29 cellular contexts compared by ENCODE assay signal in genomic region chr1:226287587-226287986, GRCh38. TPM values are rescaled to one million over a fixed set of nuclear protein-coding genes. Genes with fewer than 3 reads are reported as not detected.
DNase-seq lines count a peak whose midpoint lies in the region; ATAC-seq, FAIRE-seq and TF ChIP-seq lines count a peak whose summit lies in the region.
"Had no signal": no experiment of that assay in that cellular context is flagged by ENCODE, and none has a peak within 500 bp of the region (broad histone marks: within the 10 kb centered on the region; RNA-seq: fewer than 3 reads in every experiment).

No MANE protein-coding gene starts in this region.

- no peaks in the 10 kb centered on the region for H3K79me2 ChIP-seq in HepG2 (ENCODE audit: insufficient read depth, low read length)

- H2AFZ ChIP-seq in HepG2 (ENCODE audit: low read length) = no peak overlapping the region
- H2AFZ ChIP-seq: GM23248 had no signal

- no peaks in the 10 kb centered on the region for H3K4me1 ChIP-seq in HepG2 (ENCODE audit: insufficient read depth, low read length)
- no peaks in the 10 kb centered on the region for H3K4me1 ChIP-seq in right lobe of liver
- H3K4me1 ChIP-seq: BLaER1, SJSA1 had no signal

- H3K27ac ChIP-seq in HepG2 (ENCODE audit: extremely low read length, insufficient read depth, low read length) = no peak overlapping the region
- H3K27ac ChIP-seq in right lobe of liver = no peak overlapping the region
- H3K27ac ChIP-seq: BLaER1, GM23248, SJSA1 had no signal

- POLR2A ChIA-PET in HepG2 (lab: Yijun Ruan, JAX) = no interaction called here

- DNase-seq in HepG2 (ENCODE audit: low spot score) = no peak
- DNase-seq in right lobe of liver = no peak
- peak; percentile 54 for DNase-seq in OCI-M1 (lab: John Stamatoyannopoulos, UW)
- peak; percentile 19 for DNase-seq in choroid plexus epithelial cell (ENCODE audit: low read depth)
- no peak for DNase-seq in NCI-H510A treated with DMSO at 0.1 percent for 48 hours (lab: John Stamatoyannopoulos, UW)
- DNase-seq in activated gamma-delta T cell (lab: John Stamatoyannopoulos, UW) = no peak
- DNase-seq in CD1c-positive myeloid dendritic cell (ENCODE audit: extremely low spot score) = no peak
- DNase-seq: CD4-positive, alpha-beta memory T cell; COR-L47; DMS79; EL; GDM1; GM23248; H7; HFFc6; Karpas-422; NCI-H1048; NCI-H1417; NCI-H1694 treated with DMSO at 0.1 percent for 48 hours; NCI-H2081 treated with DMSO at 0.1 percent for 48 hours; NCI-H2171 treated with DMSO at 0.1 percent for 48 hours; NCI-H345; NCI-H524 treated with DMSO at 0.1 percent for 48 hours; NCI-H774; PC-3; T-cell had no signal

- H3K4me3 ChIP-seq in HepG2 (replicated peaks in 1 of 3; ENCODE audit: insufficient read depth in 1 of 3, low read depth in 2 of 3, low read length in 3 of 3) (no peak overlapping the region), right lobe of liver (no peak overlapping the region), choroid plexus epithelial cell (ENCODE audit: low read depth, low read length) (no peak overlapping the region)
- H3K4me3 ChIP-seq: BLaER1, GM12878, GM23248, SJSA1 had no signal

- H4K20me1 ChIP-seq in HepG2 (ENCODE audit: insufficient read depth, low read length) = no peaks in the 10 kb centered on the region
- H4K20me1 ChIP-seq: BLaER1 had no signal

- no peak overlapping the region for H3K4me2 ChIP-seq in HepG2 (ENCODE audit: low read depth, low read length)
- H3K4me2 ChIP-seq: BLaER1 had no signal

- intact Hi-C loops in HepG2 (cut with micrococcal nuclease; ENCODE audit: unreplicated experiment) (no loop called here), right lobe of liver (cut with DNase I) (no loop called here)

- no peak for TF ChIP-seq RAD21 in HepG2 (CRISPR knock-in tag; IDR thresholded peaks at IDR 0.05)

- no peak for TF ChIP-seq EP300 in HepG2 (IDR thresholded peaks at IDR 0.05; ENCODE audit: low read depth in 2 of 2, low read length in 2 of 2)
- TF ChIP-seq EP300 in HepG2 (CRISPR knock-in tag; IDR thresholded peaks at IDR 0.05; ENCODE audit: borderline replicate concordance) = no peak

- H3K27me3 ChIP-seq in HepG2 (ENCODE audit: control insufficient read depth in 1 of 2, insufficient read depth in 2 of 2, low read length in 2 of 2) (no peaks in the 10 kb centered on the region), right lobe of liver (no peaks in the 10 kb centered on the region)
- H3K27me3 ChIP-seq: BLaER1, SJSA1 had no signal

- H3K36me3 ChIP-seq in HepG2 (replicated peaks in 1 of 2; ENCODE audit: control insufficient read depth in 1 of 2, insufficient read depth in 2 of 2, low read length in 2 of 2) = peaks cover 4 to 12% of the 10 kb centered on the region in 2 experiments; a peak in 4 of 5 replicates
- no peaks in the 10 kb centered on the region for H3K36me3 ChIP-seq in right lobe of liver

- TF ChIP-seq CTCF in HepG2 (CRISPR knock-in tag; IDR thresholded peaks at IDR 0.05) = no peak
- no peak for TF ChIP-seq CTCF in right lobe of liver (IDR thresholded peaks at IDR 0.05)
- TF ChIP-seq CTCF in choroid plexus epithelial cell (conservative IDR thresholded peaks at IDR 0.05; ENCODE audit: low read depth, low read length) = no peak

- CTCF ChIA-PET in HepG2 (lab: Yijun Ruan, JAX; ENCODE audit: low intra/inter-chr PET ratio, low total read pairs) = no interaction called here

- no peaks in the 10 kb centered on the region for H3K9me3 ChIP-seq in HepG2 (ENCODE audit: low read length)
- no peaks in the 10 kb centered on the region for H3K9me3 ChIP-seq in right lobe of liver
- H3K9me3 ChIP-seq: BLaER1, SJSA1 had no signal

- BruUV-seq in HepG2 (replicated peaks; lab: Mats Ljungman, UMichigan) = no TSS peak

- no peak overlapping the region for H3K9ac ChIP-seq in HepG2 (ENCODE audit: insufficient read depth, low read depth, low read length)
- H3K9ac ChIP-seq: BLaER1, GM23248 had no signal

- no peak for ATAC-seq in HepG2
- no peak for ATAC-seq in right lobe of liver
- ATAC-seq: GM12878, PC-3, T-cell had no signal

- TF ChIP-seq POLR2A in HepG2 (IDR thresholded peaks at IDR 0.05; ENCODE audit: insufficient read depth in 1 of 2, low read depth in 2 of 2, low read length in 2 of 2) (no peak), right lobe of liver (IDR thresholded peaks at IDR 0.05) (no peak)

- in situ Hi-C loops in HepG2 (cut with HindIII; ENCODE audit: extremely low pct_ligation_motif_present, low pct_unique_long_range_greater_than_20kb) = no loop called here

- FAIRE-seq in HepG2 (lab: Jason Lieb, UNC) = no peak
- FAIRE-seq: GM12878 had no signal

- 97% methylated on average over 4 of the region's 4 CpGs for WGBS in HepG2 (ENCODE audit: low lambda C conversion rate)
- WGBS in right lobe of liver (ENCODE audit: insufficient coverage, low coverage, low lambda C conversion rate, missing lambda C conversion rate) = 90% methylated on average over 4 of the region's 4 CpGs

TF ChIP-seq in HepG2, 621 proteins besides CTCF, POLR2A, EP300 and RAD21:
- TF ChIP-seq, protein P1, sequence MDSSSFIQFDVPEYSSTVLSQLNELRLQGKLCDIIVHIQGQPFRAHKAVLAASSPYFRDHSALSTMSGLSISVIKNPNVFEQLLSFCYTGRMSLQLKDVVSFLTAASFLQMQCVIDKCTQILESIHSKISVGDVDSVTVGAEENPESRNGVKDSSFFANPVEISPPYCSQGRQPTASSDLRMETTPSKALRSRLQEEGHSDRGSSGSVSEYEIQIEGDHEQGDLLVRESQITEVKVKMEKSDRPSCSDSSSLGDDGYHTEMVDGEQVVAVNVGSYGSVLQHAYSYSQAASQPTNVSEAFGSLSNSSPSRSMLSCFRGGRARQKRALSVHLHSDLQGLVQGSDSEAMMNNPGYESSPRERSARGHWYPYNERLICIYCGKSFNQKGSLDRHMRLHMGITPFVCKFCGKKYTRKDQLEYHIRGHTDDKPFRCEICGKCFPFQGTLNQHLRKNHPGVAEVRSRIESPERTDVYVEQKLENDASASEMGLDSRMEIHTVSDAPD (CRISPR knock-in tag; IDR thresholded peaks at IDR 0.05) = no peak
- TF ChIP-seq ZBTB8A (CRISPR knock-in tag; IDR thresholded peaks at IDR 0.05; ENCODE audit: borderline replicate concordance, low read depth) (no peak), MIER3 (CRISPR knock-in tag; IDR thresholded peaks at IDR 0.05; ENCODE audit: borderline replicate concordance) (no peak), CEBPB (IDR thresholded peaks at IDR 0.05; ENCODE audit: borderline replicate concordance, low read depth, low read length) (peak; percentile 71)
- TF ChIP-seq, protein P2, sequence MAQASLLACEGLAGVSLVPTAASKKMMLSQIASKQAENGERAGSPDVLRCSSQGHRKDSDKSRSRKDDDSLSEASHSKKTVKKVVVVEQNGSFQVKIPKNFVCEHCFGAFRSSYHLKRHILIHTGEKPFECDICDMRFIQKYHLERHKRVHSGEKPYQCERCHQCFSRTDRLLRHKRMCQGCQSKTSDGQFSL (CRISPR knock-in tag; IDR thresholded peaks at IDR 0.05) = no peak

RNA-seq across cellular contexts. Expression of gene LIN9, which starts 21.4 kb away (rescaled TPM):
- total RNA-seq in HepG2 (2016; rRNA removed; fragmentation: Illumina TruSeq; extraction: Trizol) (10.0 and 15.8 TPM in 2 replicates), right lobe of liver (1 to 10 TPM in 2 of 6 experiments, under 1 TPM in 4; 0.46 to 1.5 (median 0.91) TPM)
- 4.3 and 5.1 TPM in 2 replicates for total RNA-seq in HepG2 (2016; cell fraction: cytosol; rRNA removed; fragmentation: Illumina TruSeq; extraction: Trizol; ENCODE audit: low read depth)
- 9.7 and 14.6 TPM in 2 replicates for total RNA-seq in HepG2 (2016; cell fraction: insoluble cytoplasmic fraction; rRNA removed; fragmentation: Illumina TruSeq; extraction: Trizol)
- total RNA-seq in HepG2 (2016; cell fraction: membrane; rRNA removed; fragmentation: Illumina TruSeq; extraction: Trizol) = 4.7 and 5.9 TPM in 2 replicates
- 8.9 and 10.4 TPM in 2 replicates for total RNA-seq in HepG2 (2016; cell fraction: nucleus; rRNA removed; fragmentation: Illumina TruSeq; extraction: Trizol)
- polyA plus RNA-seq in HepG2 (2011; rRNA removed) = 1.7 and 3.0 TPM in 2 replicates
- polyA plus RNA-seq in HepG2 (2011; cell fraction: cytosol; rRNA removed) = 1.2 and 1.3 TPM in 2 replicates
- 1.2 and 1.3 TPM in 2 replicates for polyA plus RNA-seq in HepG2 (2011; cell fraction: nucleus; rRNA removed)
- polyA plus RNA-seq in HepG2 (2012) = 1.7 and 2.8 TPM in 2 replicates
- polyA plus RNA-seq in HepG2 (2016; cell fraction: cytosol; fragmentation: Illumina TruSeq; extraction: Trizol; ENCODE audit: low read depth) = 0.54 and 0.72 TPM in 2 replicates
- 10.2 and 11.3 TPM in 2 replicates for polyA plus RNA-seq in HepG2 (2016; cell fraction: insoluble cytoplasmic fraction; fragmentation: Illumina TruSeq; extraction: Trizol; ENCODE audit: low read depth)
- polyA plus RNA-seq in HepG2 (2016; cell fraction: membrane; fragmentation: Illumina TruSeq; extraction: Trizol; ENCODE audit: low read depth) = 1.6 and 1.8 TPM in 2 replicates
- 9.5 and 10.3 TPM in 2 replicates for polyA plus RNA-seq in HepG2 (2016; cell fraction: nucleus; fragmentation: Illumina TruSeq; extraction: Trizol; ENCODE audit: insufficient read depth, low read depth)
- 1.2 and 4.5 TPM in 2 replicates for polyA minus RNA-seq in HepG2 (2011; rRNA and poly(A)+ RNA removed; ENCODE audit: low replicate concordance)
- 2.0 and 2.1 TPM in 2 replicates for polyA minus RNA-seq in HepG2 (2011; cell fraction: cytosol; rRNA and poly(A)+ RNA removed)
- polyA minus RNA-seq in HepG2 (2011; cell fraction: nucleus; rRNA and poly(A)+ RNA removed) = 5.2 and 7.6 TPM in 2 replicates

Comparison
In these comparisons a context has a peak if more than half of its experiments do, and no peak if none do; other contexts are left out.
1. DNase-seq: peak in OCI-M1 (single experiment) and choroid plexus epithelial cell (single experiment); none in HepG2 (single experiment), right lobe of liver (0 of 3), NCI-H510A treated with DMSO at 0.1 percent for 48 hours (single experiment), activated gamma-delta T cell (single experiment) and CD1c-positive myeloid dendritic cell (single experiment).